Comparison of ENCODE assay signal across 12 cellular contexts in genomic region chr10:48251525-48252353, GRCh38. TPM values are rescaled to one million over a fixed set of nuclear protein-coding genes. Genes with fewer than 3 reads are reported as not detected.
A peak's percentile ranks its signal among the peaks of the same experiment; 100 is the strongest.
DNase-seq lines count a peak whose midpoint lies in the region; ATAC-seq and TF ChIP-seq lines count a peak whose summit lies in the region.
"Had no signal": no experiment of that assay in that cellular context is flagged by ENCODE, and none has a peak within 500 bp of the region (broad histone marks: within the 10 kb centered on the region; RNA-seq: fewer than 3 reads in every experiment).

No MANE protein-coding gene starts in this region.

- intact Hi-C loops in psoas muscle (cut with DNase I) = no loop called here

- H3K4me1 ChIP-seq in cardiac muscle cell (ENCODE audit: low read depth) (peaks cover 56% of the 10 kb centered on the region), psoas muscle (no peaks in the 10 kb centered on the region)
- H3K4me1 ChIP-seq: ascending aorta had no signal

- H3K27ac Mint-ChIP-seq in type B pancreatic cell = peak overlapping the region; percentile 51
- no peak overlapping the region for H3K27ac Mint-ChIP-seq in natural killer cell treated with Interleukin-12 subunit alpha and Interleukin-12 subunit beta and Interleukin-15 and Interleukin-18, amount 100 ng/mL, for 72 hours

- H3K27me3 ChIP-seq in cardiac muscle cell (no peaks in the 10 kb centered on the region), psoas muscle (ENCODE audit: insufficient read depth in 3 of 3, low read length in 2 of 3) (peaks cover 0 to 4% (median 0%) of the 10 kb centered on the region in 3 donors)
- H3K27me3 ChIP-seq: ascending aorta had no signal

- no peaks in the 10 kb centered on the region for H3K27me3 Mint-ChIP-seq in type B pancreatic cell
- peaks cover 7 to 15% of the 10 kb centered on the region in 2 donors for H3K27me3 Mint-ChIP-seq in natural killer cell treated with Interleukin-12 subunit alpha and Interleukin-12 subunit beta and Interleukin-15 and Interleukin-18, amount 100 ng/mL, for 72 hours

- no peaks in the 10 kb centered on the region for H3K36me3 Mint-ChIP-seq in type B pancreatic cell
- H3K36me3 Mint-ChIP-seq in natural killer cell treated with Interleukin-12 subunit alpha and Interleukin-12 subunit beta and Interleukin-15 and Interleukin-18, amount 100 ng/mL, for 72 hours = no peaks in the 10 kb centered on the region

- H3K4me1 Mint-ChIP-seq in type B pancreatic cell (ENCODE audit: unreplicated experiment) = peaks cover 19% of the 10 kb centered on the region
- H3K4me1 Mint-ChIP-seq in natural killer cell treated with Interleukin-12 subunit alpha and Interleukin-12 subunit beta and Interleukin-15 and Interleukin-18, amount 100 ng/mL, for 72 hours (ENCODE audit: low read depth in 2 of 2) = no peaks in the 10 kb centered on the region

- 49 to 50% (median 50%) methylated on average over 13 of the region's 13 CpGs for WGBS in psoas muscle, 3 donors

- no peaks in the 10 kb centered on the region for H3K9me3 Mint-ChIP-seq in type B pancreatic cell
- H3K9me3 Mint-ChIP-seq in natural killer cell treated with Interleukin-12 subunit alpha and Interleukin-12 subunit beta and Interleukin-15 and Interleukin-18, amount 100 ng/mL, for 72 hours = no peaks in the 10 kb centered on the region

- H3K4me3 Mint-ChIP-seq in type B pancreatic cell = no peak overlapping the region
- H3K4me3 Mint-ChIP-seq in natural killer cell treated with Interleukin-12 subunit alpha and Interleukin-12 subunit beta and Interleukin-15 and Interleukin-18, amount 100 ng/mL, for 72 hours = no peak overlapping the region

- H3K4me3 ChIP-seq in cardiac muscle cell (no peak overlapping the region), psoas muscle (no peak overlapping the region)
- H3K4me3 ChIP-seq: ascending aorta, smooth muscle cell had no signal

- H3K9me3 ChIP-seq in cardiac muscle cell (ENCODE audit: low read depth) = no peaks in the 10 kb centered on the region
- no peaks in the 10 kb centered on the region for H3K9me3 ChIP-seq in psoas muscle
- H3K9me3 ChIP-seq: ascending aorta had no signal

- H3K27ac ChIP-seq in cardiac muscle cell (peak overlapping the region; percentile 82), psoas muscle (no peak overlapping the region)
- H3K27ac ChIP-seq: ascending aorta had no signal

- ATAC-seq in GM21528 (IDR thresholded peaks at IDR 0.05; ENCODE audit: low FRiP score, unreplicated experiment) = no peak
- ATAC-seq in psoas muscle = no peak
- ATAC-seq in natural killer cell treated with Interleukin-12 subunit alpha and Interleukin-12 subunit beta and Interleukin-15 and Interleukin-18, amount 100 ng/mL, for 72 hours = no peak

- no peaks in the 10 kb centered on the region for H3K36me3 ChIP-seq in cardiac muscle cell
- no peaks in the 10 kb centered on the region for H3K36me3 ChIP-seq in psoas muscle (ENCODE audit: insufficient read depth in 1 of 2, low read depth in 1 of 2)
- H3K36me3 ChIP-seq: ascending aorta had no signal

- DNase-seq in activated CD8-positive, alpha-beta memory T cell treated with anti-CD3 and anti-CD28 coated beads for 24 hours = peak; percentile 19
- no peak for DNase-seq in activated CD8-positive, alpha-beta memory T cell treated with anti-CD3 and anti-CD28 coated beads, Interleukin-2, amount 50 U/mL, for 4 hours
- DNase-seq in NCI-H748 (lab: John Stamatoyannopoulos, UW; ENCODE audit: unreplicated experiment) (peak; percentile 91), cardiac muscle cell (ENCODE audit: low read depth in 1 of 2, low spot score in 1 of 2) (peak in 1 of 2 donors; percentile 60), type B pancreatic cell (ENCODE audit: extremely low spot score, unreplicated experiment) (peak; percentile 54), psoas muscle (no peak)
- no peak for DNase-seq in natural killer cell treated with Interleukin-12 subunit alpha and Interleukin-12 subunit beta and Interleukin-15 and Interleukin-18, amount 100 ng/mL, for 72 hours (ENCODE audit: low spot score)
- DNase-seq: SIG-M5 had no signal

- no peak for TF ChIP-seq CTCF in cardiac muscle cell (IDR thresholded peaks at IDR 0.05; ENCODE audit: low read depth, low read length)
- TF ChIP-seq CTCF in type B pancreatic cell (conservative IDR thresholded peaks at IDR 0.05) = no peak
- no peak for TF ChIP-seq CTCF in psoas muscle (IDR thresholded peaks at IDR 0.05)

RNA-seq across cellular contexts. Expression of gene FRMPD2, which starts 22.8 kb away (rescaled TPM):
- total RNA-seq in cardiac muscle cell = 3.0 and 8.7 TPM in 2 replicates
- 1.4 and 2.3 TPM in 2 replicates for polyA plus RNA-seq in cardiac muscle cell
- total RNA-seq in type B pancreatic cell (ENCODE audit: low replicate concordance) = 0.80 and 1.1 TPM in 2 replicates
- total RNA-seq in psoas muscle = not detected
- under 1 TPM in 1 of 3 donors, not detected in 2; 0.04 TPM for polyA plus RNA-seq in psoas muscle
- not detected for total RNA-seq in natural killer cell treated with Interleukin-12 subunit alpha and Interleukin-12 subunit beta and Interleukin-15 and Interleukin-18, amount 100 ng/mL, for 72 hours
- total RNA-seq: ascending aorta, LHCN-M2, smooth muscle cell had no signal

RNA-seq across cellular contexts. Expression of gene MAPK8, which starts 54.7 kb away (rescaled TPM):
- total RNA-seq in cardiac muscle cell = 40.8 and 50.6 TPM in 2 replicates
- 15.4 and 47.7 TPM in 2 replicates for polyA plus RNA-seq in cardiac muscle cell
- 38.9 and 48.4 TPM in 2 replicates for total RNA-seq in type B pancreatic cell (ENCODE audit: low replicate concordance)
- 10 to 100 TPM; 24.3 to 32.3 (median 27.7) TPM for total RNA-seq in psoas muscle
- polyA plus RNA-seq in psoas muscle = 10 to 100 TPM; 10.8 to 22.7 (median 19.0) TPM
- 10 to 100 TPM; 43.1 to 79.9 TPM for total RNA-seq in natural killer cell treated with Interleukin-12 subunit alpha and Interleukin-12 subunit beta and Interleukin-15 and Interleukin-18, amount 100 ng/mL, for 72 hours

Comparison
In these comparisons a context has a peak if more than half of its experiments do, and no peak if none do; other contexts are left out.
1. DNase-seq: peak in activated CD8-positive, alpha-beta memory T cell treated with anti-CD3 and anti-CD28 coated beads for 24 hours (single experiment), NCI-H748 (single experiment) and type B pancreatic cell (single experiment); none in activated CD8-positive, alpha-beta memory T cell treated with anti-CD3 and anti-CD28 coated beads, Interleukin-2, amount 50 U/mL, for 4 hours (single experiment), psoas muscle (0 of 2) and natural killer cell treated with Interleukin-12 subunit alpha and Interleukin-12 subunit beta and Interleukin-15 and Interleukin-18, amount 100 ng/mL, for 72 hours (single experiment).